ENCODE assay signal across 1 cellular context in genomic region chr1:89907669-89908293, GRCh38.
A peak's percentile ranks its signal among the peaks of the same experiment; 100 is the strongest.
TF ChIP-seq lines count a peak whose summit lies in the region.

No MANE protein-coding gene starts in this region.

TF ChIP-seq in K562, 482 proteins besides CTCF, POLR2A, EP300 and RAD21 (continued from another document):
- TF ChIP-seq NFXL1 (CRISPR knock-in tag; IDR thresholded peaks at IDR 0.05) = no peak
- peak; percentile 24; the same call in 1 of the 2 replicates for TF ChIP-seq EGR1 (conservative IDR thresholded peaks at IDR 0.05)
- TF ChIP-seq ZNF174 (CRISPR knock-in tag; IDR thresholded peaks at IDR 0.05) = 0 out of 2 replicates have a peak, but pooled peaks have one; percentile 17
- TF ChIP-seq RFX1 (IDR thresholded peaks at IDR 0.05) = 0 out of 2 replicates have a peak, but pooled peaks have one; percentile 16
- TF ChIP-seq TEAD4 (IDR thresholded peaks at IDR 0.05; ENCODE audit: low read length) = 0 out of 2 replicates have a peak, but pooled peaks have one; percentile 21
- no peak for TF ChIP-seq TEAD4 (CRISPR knock-in tag; IDR thresholded peaks at IDR 0.05; ENCODE audit: borderline replicate concordance)
- TF ChIP-seq SMARCE1 (IDR thresholded peaks at IDR 0.05) = peak; percentile 28; the same call in 1 of the 2 replicates
- TF ChIP-seq ATF3 (IDR thresholded peaks at IDR 0.05) = peak; percentile 92
- TF ChIP-seq ATF3 (CRISPR knock-in tag; conservative IDR thresholded peaks at IDR 0.05) = no peak
- TF ChIP-seq, protein P1, sequence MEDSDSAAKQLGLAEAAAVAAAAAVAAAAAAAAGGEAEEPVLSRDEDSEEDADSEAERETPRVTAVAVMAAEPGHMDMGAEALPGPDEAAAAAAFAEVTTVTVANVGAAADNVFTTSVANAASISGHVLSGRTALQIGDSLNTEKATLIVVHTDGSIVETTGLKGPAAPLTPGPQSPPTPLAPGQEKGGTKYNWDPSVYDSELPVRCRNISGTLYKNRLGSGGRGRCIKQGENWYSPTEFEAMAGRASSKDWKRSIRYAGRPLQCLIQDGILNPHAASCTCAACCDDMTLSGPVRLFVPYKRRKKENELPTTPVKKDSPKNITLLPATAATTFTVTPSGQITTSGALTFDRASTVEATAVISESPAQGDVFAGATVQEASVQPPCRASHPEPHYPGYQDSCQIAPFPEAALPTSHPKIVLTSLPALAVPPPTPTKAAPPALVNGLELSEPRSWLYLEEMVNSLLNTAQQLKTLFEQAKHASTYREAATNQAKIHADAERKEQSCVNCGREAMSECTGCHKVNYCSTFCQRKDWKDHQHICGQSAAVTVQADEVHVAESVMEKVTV (CRISPR knock-in tag; IDR thresholded peaks at IDR 0.05) = no peak
- TF ChIP-seq ZNF668 (CRISPR knock-in tag; IDR thresholded peaks at IDR 0.05) = 0 out of 2 replicates have a peak, but pooled peaks have one; percentile 11
- TF ChIP-seq MEIS2 (IDR thresholded peaks at IDR 0.05; ENCODE audit: partially characterized antibody) = peak; percentile 89
- TF ChIP-seq ATF7 (IDR thresholded peaks at IDR 0.05) = peak; percentile 30; the same call in 1 of the 2 replicates
- 0 out of 2 replicates have a peak, but pooled peaks have one; percentile 19 for TF ChIP-seq SMARCA4 (IDR thresholded peaks at IDR 0.05)
- TF ChIP-seq, protein P2, sequence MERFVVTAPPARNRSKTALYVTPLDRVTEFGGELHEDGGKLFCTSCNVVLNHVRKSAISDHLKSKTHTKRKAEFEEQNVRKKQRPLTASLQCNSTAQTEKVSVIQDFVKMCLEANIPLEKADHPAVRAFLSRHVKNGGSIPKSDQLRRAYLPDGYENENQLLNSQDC (CRISPR knock-in tag; IDR thresholded peaks at IDR 0.05) = 0 out of 2 replicates have a peak, but pooled peaks have one; percentile 17
- TF ChIP-seq ZNF175 (CRISPR knock-in tag; IDR thresholded peaks at IDR 0.05; ENCODE audit: low read depth) = 0 out of 2 replicates have a peak, but pooled peaks have one; percentile 9
- peak; percentile 59; the same call in 1 of the 2 replicates for TF ChIP-seq GTF2E2 (tag; IDR thresholded peaks at IDR 0.05)
- TF ChIP-seq, protein P3, sequence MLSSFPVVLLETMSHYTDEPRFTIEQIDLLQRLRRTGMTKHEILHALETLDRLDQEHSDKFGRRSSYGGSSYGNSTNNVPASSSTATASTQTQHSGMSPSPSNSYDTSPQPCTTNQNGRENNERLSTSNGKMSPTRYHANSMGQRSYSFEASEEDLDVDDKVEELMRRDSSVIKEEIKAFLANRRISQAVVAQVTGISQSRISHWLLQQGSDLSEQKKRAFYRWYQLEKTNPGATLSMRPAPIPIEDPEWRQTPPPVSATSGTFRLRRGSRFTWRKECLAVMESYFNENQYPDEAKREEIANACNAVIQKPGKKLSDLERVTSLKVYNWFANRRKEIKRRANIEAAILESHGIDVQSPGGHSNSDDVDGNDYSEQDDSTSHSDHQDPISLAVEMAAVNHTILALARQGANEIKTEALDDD (IDR thresholded peaks at IDR 0.05) = peak; percentile 42; the same call in 1 of the 2 replicates
- TF ChIP-seq JUND (IDR thresholded peaks at IDR 0.05; ENCODE audit: borderline replicate concordance, low read depth, low read length) = peak; percentile 46; the same call in 1 of the 2 replicates
- no peak; the same call in 2 of the 3 replicates for TF ChIP-seq JUND (tag; IDR thresholded peaks at IDR 0.05; ENCODE audit: borderline replicate concordance, low read depth, low read length)
- TF ChIP-seq, protein P4, sequence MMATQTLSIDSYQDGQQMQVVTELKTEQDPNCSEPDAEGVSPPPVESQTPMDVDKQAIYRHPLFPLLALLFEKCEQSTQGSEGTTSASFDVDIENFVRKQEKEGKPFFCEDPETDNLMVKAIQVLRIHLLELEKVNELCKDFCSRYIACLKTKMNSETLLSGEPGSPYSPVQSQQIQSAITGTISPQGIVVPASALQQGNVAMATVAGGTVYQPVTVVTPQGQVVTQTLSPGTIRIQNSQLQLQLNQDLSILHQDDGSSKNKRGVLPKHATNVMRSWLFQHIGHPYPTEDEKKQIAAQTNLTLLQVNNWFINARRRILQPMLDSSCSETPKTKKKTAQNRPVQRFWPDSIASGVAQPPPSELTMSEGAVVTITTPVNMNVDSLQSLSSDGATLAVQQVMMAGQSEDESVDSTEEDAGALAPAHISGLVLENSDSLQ (IDR thresholded peaks at IDR 0.05) = peak; percentile 68
- TF ChIP-seq FOSL1 (tag; conservative IDR thresholded peaks at IDR 0.05) = peak; percentile 63; the same call in 1 of the 2 replicates
- TF ChIP-seq GATAD2B (IDR thresholded peaks at IDR 0.05; ENCODE audit: borderline replicate concordance) = peak; percentile 9; the same call in 1 of the 2 replicates
TF ChIP-seq in K562: peak in this region for 22.
